In the genomic region with DNA sequence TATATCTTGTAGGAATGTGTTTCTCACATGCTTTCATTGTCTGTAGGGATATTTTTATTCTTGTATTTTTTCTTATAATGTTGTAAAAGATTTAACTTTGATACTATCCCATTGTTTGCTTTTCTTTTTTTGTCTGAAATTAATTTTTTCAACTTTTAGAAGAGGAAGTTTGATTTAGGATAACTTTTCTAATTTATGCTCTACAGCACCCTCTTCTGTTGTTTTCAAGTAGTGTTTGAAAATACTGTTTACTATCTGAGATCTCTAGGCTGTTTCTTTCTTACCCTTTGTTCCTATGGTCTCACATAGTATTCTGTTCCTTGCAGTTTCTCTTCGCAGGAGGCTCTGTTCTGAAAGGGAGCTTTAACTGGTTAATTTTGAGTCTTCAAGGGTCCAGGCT, we compare ENCODE assay signal across 17 cellular contexts.
"Had no signal": no experiment of that assay in that cellular context is flagged by ENCODE, and none has a peak within 500 bp of the region (broad histone marks: within the 10 kb centered on the region; RNA-seq: fewer than 3 reads in every experiment).

No MANE protein-coding gene starts in this region.

- H3K4me1 ChIP-seq: breast epithelium, esophagus squamous epithelium, neural progenitor cell, parathyroid adenoma, tibial artery had no signal

- H3K4me2 ChIP-seq: neural progenitor cell had no signal

- H3K9ac ChIP-seq: neural progenitor cell, parathyroid adenoma had no signal

- H3K27ac Mint-ChIP-seq: activated naive CD8-positive, alpha-beta T cell treated with anti-CD3 and anti-CD28 coated beads, Interleukin-2, amount 10 ng/mL, durations not matched to agents 7 days and 5 days; neural progenitor cell; stimulated activated effector memory CD8-positive, alpha-beta T cell treated with anti-CD3 and anti-CD28 coated beads, Interleukin-12 subunit alpha, Interleukin-12 subunit beta, amount 100 ng/mL, for 72 hours had no signal

- H3K27me3 ChIP-seq: breast epithelium, esophagus squamous epithelium, heart right ventricle, neural progenitor cell, tibial artery had no signal

- H3K4me1 Mint-ChIP-seq: neural progenitor cell had no signal

- H3K4me3 Mint-ChIP-seq: activated naive CD8-positive, alpha-beta T cell treated with anti-CD3 and anti-CD28 coated beads, Interleukin-2, amount 10 ng/mL, durations not matched to agents 7 days and 5 days; neural progenitor cell; stimulated activated effector memory CD8-positive, alpha-beta T cell treated with anti-CD3 and anti-CD28 coated beads, Interleukin-12 subunit alpha, Interleukin-12 subunit beta, amount 100 ng/mL, for 72 hours had no signal

- H3K4me3 ChIP-seq: breast epithelium, esophagus squamous epithelium, heart right ventricle, neural progenitor cell, tibial artery had no signal

- H3K36me3 Mint-ChIP-seq: stimulated activated effector memory CD8-positive, alpha-beta T cell treated with anti-CD3 and anti-CD28 coated beads, Interleukin-12 subunit alpha, Interleukin-12 subunit beta, amount 100 ng/mL, for 72 hours had no signal

- H3K27ac ChIP-seq: breast epithelium, esophagus squamous epithelium, heart right ventricle, neural progenitor cell, parathyroid adenoma, tibial artery had no signal

- H3K36me3 ChIP-seq: breast epithelium, tibial artery had no signal

- H3K27me3 Mint-ChIP-seq: activated naive CD8-positive, alpha-beta T cell treated with anti-CD3 and anti-CD28 coated beads, Interleukin-2, amount 10 ng/mL, durations not matched to agents 7 days and 5 days had no signal

- DNase-seq: activated CD4-positive, alpha-beta T cell treated with anti-CD3 and anti-CD28 coated beads, Interleukin-2, amount 50 U/mL, for 48 hours; activated gamma-delta T cell treated with Interleukin-2 at 50 U/mL for 16 hours; activated naive CD8-positive, alpha-beta T cell treated with anti-CD3 and anti-CD28 coated beads, Interleukin-2, amount 10 ng/mL, durations not matched to agents 7 days and 5 days; activated T-cell treated with anti-CD3 and anti-CD28 coated beads, Interleukin-2, amount 50 U/mL, for 48 hours; aorta; esophagus squamous epithelium; foreskin melanocyte; heart right ventricle; kidney; mesendoderm; retina; tibial artery had no signal

- ATAC-seq: activated CD4-positive, CD25-positive, alpha-beta regulatory T cell treated with anti-CD3 and anti-CD28 coated beads, Interleukin-2, amount 50 U/mL, for 24 hours; heart right ventricle; stimulated activated effector memory CD8-positive, alpha-beta T cell treated with anti-CD3 and anti-CD28 coated beads, Interleukin-12 subunit alpha, Interleukin-12 subunit beta, amount 100 ng/mL, for 72 hours had no signal

- H2AFZ ChIP-seq: neural progenitor cell, parathyroid adenoma had no signal
